Comparison of ENCODE assay signal across 9 cellular contexts in genomic region chr10:124025638-124026336, GRCh38.
DNase-seq lines count a peak whose midpoint lies in the region; ATAC-seq and TF ChIP-seq lines count a peak whose summit lies in the region.
"Had no signal": no experiment of that assay in that cellular context is flagged by ENCODE, and none has a peak within 500 bp of the region (broad histone marks: within the 10 kb centered on the region; RNA-seq: fewer than 3 reads in every experiment).

No MANE protein-coding gene starts in this region.

- H3K27me3 ChIP-seq in BE2C (no peaks in the 10 kb centered on the region), WERI-Rb-1 (ENCODE audit: insufficient read depth, low read depth, severe bottlenecking) (no peaks in the 10 kb centered on the region), lower lobe of right lung (ENCODE audit: low read depth) (no peaks in the 10 kb centered on the region)

- DNase-seq in BE2C: peak; percentile 51
- peak; percentile 33 for DNase-seq in HEK293T (ENCODE audit: extremely low spot score)
- DNase-seq in WERI-Rb-1: peak; percentile 37
- no peak for DNase-seq in lower lobe of right lung
- no peak for DNase-seq in sciatic nerve (ENCODE audit: low spot score)
- DNase-seq: NCI-H2029 had no signal

- CTCF ChIA-PET in HEK293T (lab: Yijun Ruan, JAX): no interaction called here

- TF ChIP-seq CTCF in BE2C (IDR thresholded peaks at IDR 0.05; ENCODE audit: low read depth, low read length) (peak; percentile 57), WERI-Rb-1 (IDR thresholded peaks at IDR 0.05; ENCODE audit: low read depth, low read length) (peak; percentile 50; the same call in 1 of the 2 replicates), lower lobe of right lung (IDR thresholded peaks at IDR 0.05) (peak; percentile 38)

- ATAC-seq in lower lobe of right lung (peak in 1 of 2 donors; percentile 62), GM18511 (IDR thresholded peaks at IDR 0.05; ENCODE audit: unreplicated experiment) (no peak), GM21367 (IDR thresholded peaks at IDR 0.05; ENCODE audit: unreplicated experiment) (no peak), GM18505 (IDR thresholded peaks at IDR 0.05; ENCODE audit: unreplicated experiment) (no peak), sciatic nerve (no peak)

- intact Hi-C loops in lower lobe of right lung (cut with DNase I): no loop called here
- intact Hi-C loops in sciatic nerve (cut with DNase I): no loop called here

- H3K4me3 ChIP-seq in BE2C (ENCODE audit: low read depth, low read length): no peak overlapping the region
- no peak overlapping the region for H3K4me3 ChIP-seq in WERI-Rb-1 (ENCODE audit: low read depth, low read length)
- H3K4me3 ChIP-seq in lower lobe of right lung: no peak overlapping the region

- no peaks in the 10 kb centered on the region for H3K36me3 ChIP-seq in BE2C
- H3K36me3 ChIP-seq in WERI-Rb-1: no peaks in the 10 kb centered on the region
- H3K36me3 ChIP-seq in lower lobe of right lung: peaks cover 15% of the 10 kb centered on the region

- H3K9me3 ChIP-seq in BE2C (no peaks in the 10 kb centered on the region), WERI-Rb-1 (ENCODE audit: severe bottlenecking) (no peaks in the 10 kb centered on the region), lower lobe of right lung (no peaks in the 10 kb centered on the region)

- no peaks in the 10 kb centered on the region; the same call in 1 of the 2 replicates for H3K4me1 ChIP-seq in BE2C
- peaks cover 20% of the 10 kb centered on the region for H3K4me1 ChIP-seq in lower lobe of right lung

- POLR2A ChIA-PET in HEK293T (lab: Yijun Ruan, JAX): no interaction called here

- TF ChIP-seq POLR2A in GM18505 (IDR thresholded peaks at IDR 0.05; ENCODE audit: borderline replicate concordance, extremely low read depth, insufficient read depth, insufficient read length): no peak

- H3K27ac ChIP-seq in WERI-Rb-1 (no peak overlapping the region), lower lobe of right lung (no peak overlapping the region)

TF ChIP-seq in HEK293T, 16 proteins besides CTCF, POLR2A, EP300 and RAD21:
- no peak for TF ChIP-seq ARNT (IDR thresholded peaks at IDR 0.05)
- no peak for TF ChIP-seq TARDBP (IDR thresholded peaks at IDR 0.05)
- no peak for TF ChIP-seq BHLHE40 (IDR thresholded peaks at IDR 0.05; ENCODE audit: borderline replicate concordance)
- TF ChIP-seq PKNOX1 (IDR thresholded peaks at IDR 0.05): peak; percentile 43
- no peak for TF ChIP-seq FOXM1 (IDR thresholded peaks at IDR 0.05; ENCODE audit: borderline replicate concordance)
- TF ChIP-seq SP1 (IDR thresholded peaks at IDR 0.05): no peak

Comparison
In these comparisons a context has a peak if more than half of its experiments do, and no peak if none do; other contexts are left out.
1. DNase-seq: peak in BE2C (single experiment), HEK293T (single experiment) and WERI-Rb-1 (single experiment); none in lower lobe of right lung (single experiment) and sciatic nerve (single experiment).
2. Peak in every context shown above with its lines, with median percentiles within 50 percentile points of each other: CTCF ChIP-seq.